In genomic region chr22:46122511-46122971, GRCh38 we compare ENCODE assay signal across 9 cellular contexts. TPM values are rescaled to one million over a fixed set of nuclear protein-coding genes. Genes with fewer than 3 reads are reported as not detected.
DNase-seq lines count a peak whose midpoint lies in the region; ATAC-seq, FAIRE-seq and TF ChIP-seq lines count a peak whose summit lies in the region.
"Had no signal": no experiment of that assay in that cellular context is flagged by ENCODE, and none has a peak within 500 bp of the region (broad histone marks: within the 10 kb centered on the region; RNA-seq: fewer than 3 reads in every experiment).

No MANE protein-coding gene starts in this region.

- peak overlapping the region; percentile 59 for H2AFZ ChIP-seq in endothelial cell of umbilical vein (ENCODE audit: low read depth, low read length)

- no peak overlapping the region for H3K27ac Mint-ChIP-seq in naive thymus-derived CD4-positive, alpha-beta T cell

- no peaks in the 10 kb centered on the region for H3K36me3 ChIP-seq in endothelial cell of umbilical vein (ENCODE audit: control insufficient read depth in 2 of 2, extremely low read depth in 1 of 2, insufficient read depth in 2 of 2, low read length in 2 of 2)
- no peaks in the 10 kb centered on the region for H3K36me3 ChIP-seq in naive thymus-derived CD4-positive, alpha-beta T cell (ENCODE audit: control insufficient read depth in 2 of 3, insufficient read depth in 3 of 3, low read length in 3 of 3)

- no peaks in the 10 kb centered on the region for H3K4me1 Mint-ChIP-seq in naive thymus-derived CD4-positive, alpha-beta T cell

- BruUV-seq in endothelial cell of umbilical vein (replicated peaks; lab: Mats Ljungman, UMichigan), result no TSS peak

- CTCF ChIA-PET in endothelial cell of umbilical vein (lab: Charles Lee), result interaction anchor here (0.6 to 4.3 kb wide), 24 partner anchors 26 to 420 kb away, joined by 3 to 111 read pairs (median 4); partner anchors contain the start of genes CDPF1, GTSE1, PKDREJ and TRMU
- CTCF ChIA-PET in naive thymus-derived CD4-positive, alpha-beta T cell (lab: Charles Lee), result interaction anchor here (0.6 to 3.2 kb wide), 9 partner anchors 93 to 1496 kb away, joined by 3 to 40 read pairs (median 4); partner anchors contain the start of genes GTSE1 and TRMU

- TF ChIP-seq CTCF in endothelial cell of umbilical vein (IDR thresholded peaks at IDR 0.05; ENCODE audit: extremely low read depth in 1 of 2, insufficient read depth in 1 of 2, low read depth in 1 of 2, low read length in 2 of 2), result peak; percentile 93 to 95

- no peaks in the 10 kb centered on the region for H3K9me1 ChIP-seq in endothelial cell of umbilical vein (replicated peaks; ENCODE audit: control insufficient read depth, extremely low read depth, insufficient read depth, low read length)

- intact Hi-C loops in endothelial cell of umbilical vein (cut with micrococcal nuclease), result loop anchor here (1.0 kb wide), 2 partner anchors 174 to 192 kb away; partner anchors contain the start of gene GTSE1
- intact Hi-C loops in naive thymus-derived CD4-positive, alpha-beta T cell (cut with micrococcal nuclease), result loop anchor here (1.0 kb wide), 3 partner anchors 28 to 192 kb away; partner anchors contain the start of genes GTSE1 (in 2 of the 2) and PPARA (in 1 of the 2)

- H3K4me3 ChIP-seq in endothelial cell of umbilical vein (replicated peaks in 1 of 3; ENCODE audit: insufficient read depth in 1 of 3, low read depth in 1 of 3, low read length in 3 of 3), result no peak overlapping the region
- no peak overlapping the region for H3K4me3 ChIP-seq in naive thymus-derived CD4-positive, alpha-beta T cell (ENCODE audit: low read length)

- no peak for TF ChIP-seq POLR2A in endothelial cell of umbilical vein (IDR thresholded peaks at IDR 0.05; ENCODE audit: low read depth, low read length)

- no peaks in the 10 kb centered on the region for H3K4me1 ChIP-seq in endothelial cell of umbilical vein (ENCODE audit: control insufficient read depth, extremely low read depth, insufficient read depth, low read length)
- H3K4me1 ChIP-seq in naive thymus-derived CD4-positive, alpha-beta T cell (ENCODE audit: control insufficient read depth in 2 of 2, insufficient read depth in 2 of 2, low read length in 2 of 2), result no peaks in the 10 kb centered on the region

- H3K27me3 Mint-ChIP-seq in naive thymus-derived CD4-positive, alpha-beta T cell, result no peaks in the 10 kb centered on the region

- H3K36me3 Mint-ChIP-seq in naive thymus-derived CD4-positive, alpha-beta T cell, result no peaks in the 10 kb centered on the region

- H3K9ac ChIP-seq in endothelial cell of umbilical vein (replicated peaks; ENCODE audit: extremely low read depth, insufficient read depth, low read length), result no peak overlapping the region

- no peak overlapping the region for H3K4me3 Mint-ChIP-seq in naive thymus-derived CD4-positive, alpha-beta T cell

- H3K9me3 Mint-ChIP-seq in naive thymus-derived CD4-positive, alpha-beta T cell, result no peaks in the 10 kb centered on the region

- no peaks in the 10 kb centered on the region for H3K9me3 ChIP-seq in endothelial cell of umbilical vein (replicated peaks; ENCODE audit: control insufficient read depth, insufficient read depth, low read length)
- H3K9me3 ChIP-seq in naive thymus-derived CD4-positive, alpha-beta T cell (ENCODE audit: control insufficient read depth in 2 of 3, low read length in 3 of 3), result no peaks in the 10 kb centered on the region

- dilution Hi-C loops in endothelial cell of umbilical vein (cut with MboI; ENCODE audit: extremely low pct_ligation_motif_present, low sequenced_read_pairs), result no loop called here

- peak; percentile 78 for DNase-seq in DMS53 (lab: John Stamatoyannopoulos, UW)
- DNase-seq in DMS53 treated with DMSO at 0.1 percent for 48 hours (lab: John Stamatoyannopoulos, UW; ENCODE audit: unreplicated experiment), result no peak
- DNase-seq in NCI-H69 (lab: John Stamatoyannopoulos, UW), result peak; percentile 77
- peak; percentile 64 for DNase-seq in activated CD8-positive, alpha-beta memory T cell treated with anti-CD3 and anti-CD28 coated beads, Interleukin-2, amount 50 U/mL, for 4 hours
- peak; percentile 43 for DNase-seq in endothelial cell of umbilical vein (ENCODE audit: low read depth, low spot score)
- DNase-seq in naive thymus-derived CD4-positive, alpha-beta T cell, result peak; percentile 34 to 80 (median 57)
- DNase-seq in stimulated activated CD8-positive, alpha-beta memory T cell treated with anti-CD3 and anti-CD28 coated beads, Interleukin-7, amount 100 ng/mL, for 48 hours (ENCODE audit: extremely low read depth in 1 of 2, low read depth in 1 of 2), result peak; percentile 31 to 49

- H3K27ac ChIP-seq in endothelial cell of umbilical vein (ENCODE audit: insufficient read depth, low read depth, low read length), result no peak overlapping the region
- H3K27ac ChIP-seq in naive thymus-derived CD4-positive, alpha-beta T cell (ENCODE audit: low read depth, low read length), result no peak overlapping the region
- H3K27ac ChIP-seq: epithelial cell of prostate had no signal

- H3K4me2 ChIP-seq in endothelial cell of umbilical vein (ENCODE audit: insufficient read depth, low read length), result no peak overlapping the region

- POLR2A ChIA-PET in endothelial cell of umbilical vein (lab: Charles Lee), result no interaction called here
- POLR2A ChIA-PET in naive thymus-derived CD4-positive, alpha-beta T cell (lab: Charles Lee), result no interaction called here

- ATAC-seq in naive thymus-derived CD4-positive, alpha-beta T cell, result peak; percentile 79
- ATAC-seq in GM18873 (IDR thresholded peaks at IDR 0.05; ENCODE audit: low FRiP score, unreplicated experiment), result no peak

- FAIRE-seq in endothelial cell of umbilical vein (lab: Jason Lieb, UNC), result peak; percentile 71

- H3K79me2 ChIP-seq in endothelial cell of umbilical vein (ENCODE audit: control insufficient read depth, insufficient read depth, low read length), result no peaks in the 10 kb centered on the region

- H4K20me1 ChIP-seq in endothelial cell of umbilical vein (replicated peaks; ENCODE audit: control insufficient read depth, extremely low read depth, insufficient read depth, low read length), result no peaks in the 10 kb centered on the region

- no peaks in the 10 kb centered on the region for H3K27me3 ChIP-seq in endothelial cell of umbilical vein (ENCODE audit: control insufficient read depth in 2 of 2, insufficient read depth in 2 of 2, low read length in 2 of 2)
- H3K27me3 ChIP-seq in naive thymus-derived CD4-positive, alpha-beta T cell (ENCODE audit: control insufficient read depth in 2 of 2, insufficient read depth in 2 of 2, low read length in 2 of 2), result no peaks in the 10 kb centered on the region

TF ChIP-seq in endothelial cell of umbilical vein, 7 proteins besides CTCF, POLR2A, EP300 and RAD21:
- TF ChIP-seq EZH2 (IDR thresholded peaks at IDR 0.05; ENCODE audit: borderline replicate concordance, low read depth, low read length, severe bottlenecking) (no peak), FOS (IDR thresholded peaks at IDR 0.05; ENCODE audit: borderline replicate concordance, insufficient read depth, low read length) (no peak), MAX (IDR thresholded peaks at IDR 0.05; ENCODE audit: insufficient read depth, insufficient read length) (peak; percentile 89), GATA2 (IDR thresholded peaks at IDR 0.05; ENCODE audit: insufficient read depth, insufficient read length, low read depth, low read length) (no peak), MYC (IDR thresholded peaks at IDR 0.05; ENCODE audit: low read depth, low read length) (peak; percentile 72), POLR2AphosphoS5 (IDR thresholded peaks at IDR 0.05; ENCODE audit: insufficient read depth, low read depth, low read length) (no peak), JUN (IDR thresholded peaks at IDR 0.05; ENCODE audit: borderline replicate concordance, insufficient read depth, insufficient read length, low read depth) (no peak)
TF ChIP-seq in endothelial cell of umbilical vein: peak in this region for 2.

RNA-seq across cellular contexts. Expression of gene PPARA, which starts 27.8 kb away (rescaled TPM):
- total RNA-seq in endothelial cell of umbilical vein, result 6.6 and 10.7 TPM in 2 replicates
- polyA plus RNA-seq in endothelial cell of umbilical vein, result 2.9 and 3.1 TPM in 2 replicates
- 2.5 and 3.6 TPM in 2 replicates for polyA plus RNA-seq in endothelial cell of umbilical vein (2011; cell fraction: cytosol; rRNA removed)
- 4.3 and 5.5 TPM in 2 replicates for polyA plus RNA-seq in endothelial cell of umbilical vein (2011; cell fraction: nucleus; rRNA removed)
- polyA plus RNA-seq in endothelial cell of umbilical vein (2012), result 3.5 and 4.7 TPM in 2 replicates
- polyA minus RNA-seq in endothelial cell of umbilical vein, result 8.8 and 10.2 TPM in 2 replicates
- 4.8 TPM for polyA minus RNA-seq in endothelial cell of umbilical vein (2011; cell fraction: cytosol; rRNA and poly(A)+ RNA removed)
- polyA minus RNA-seq in endothelial cell of umbilical vein (2011; cell fraction: nucleus; rRNA and poly(A)+ RNA removed), result 5.0 and 5.8 TPM in 2 replicates
- total RNA-seq in naive thymus-derived CD4-positive, alpha-beta T cell, result 10 to 100 TPM; 13.7 to 21.6 (median 18.5) TPM
- polyA plus RNA-seq in naive thymus-derived CD4-positive, alpha-beta T cell, result 1 to 10 TPM; 3.7 to 5.1 TPM
